In the genomic region with DNA sequence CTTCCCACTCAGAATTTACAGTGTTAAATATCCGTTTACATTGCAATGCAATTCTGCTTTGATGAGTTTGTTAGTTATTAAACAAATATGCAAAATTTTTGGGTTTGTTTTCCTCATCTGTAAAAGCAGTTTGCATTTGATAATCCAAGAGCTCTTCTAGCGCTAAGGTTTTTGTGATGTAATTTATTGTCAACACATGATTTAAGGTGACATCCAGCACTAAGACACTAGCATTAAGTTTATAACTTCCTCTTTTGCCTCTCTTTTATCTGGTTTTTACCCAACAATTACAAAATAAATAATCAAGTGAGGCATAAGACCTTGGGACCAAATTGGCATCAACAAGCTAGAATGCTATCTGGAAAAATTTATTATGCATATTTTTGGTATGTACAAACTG, we compare ENCODE assay signal across 9 cellular contexts. TPM values are rescaled to one million over a fixed set of nuclear protein-coding genes. Genes with fewer than 3 reads are reported as not detected.
DNase-seq lines count a peak whose midpoint lies in the region; ATAC-seq, FAIRE-seq and TF ChIP-seq lines count a peak whose summit lies in the region.
"Had no signal": no experiment of that assay in that cellular context is flagged by ENCODE, and none has a peak within 500 bp of the region (broad histone marks: within the 10 kb centered on the region; RNA-seq: fewer than 3 reads in every experiment).

No MANE protein-coding gene starts in this region.

- peak overlapping the region; percentile 99; the same call in 1 of the 2 replicates for H3K4me2 ChIP-seq in K562 (ENCODE audit: insufficient read depth, low read length)

- POLR2A ChIA-PET in K562 (lab: Yijun Ruan, JAX): interaction anchor here (0.8 kb wide), 1 partner anchor 11 kb away, joined by 3 read pairs; no protein-coding TSS in a partner anchor

- intact Hi-C loops in K562 (cut with micrococcal nuclease) (no loop called here), natural killer cell (cut with micrococcal nuclease) (no loop called here), lower leg skin (cut with DNase I; ENCODE audit: low total_unique reads) (no loop called here)

- H3K4me3 Mint-ChIP-seq in natural killer cell: peak overlapping the region; percentile 99

- TF ChIP-seq EP300 in K562 (IDR thresholded peaks at IDR 0.05; ENCODE audit: low read length): no peak

- DNase-seq in AML-193 (lab: John Stamatoyannopoulos, UW) (peak; percentile 36 to 39), K562 (ENCODE audit: extremely low read depth in 1 of 4, low spot score in 3 of 4) (no peak), natural killer cell (no peak), ureter (ENCODE audit: low spot score) (no peak), lower leg skin (ENCODE audit: low spot score in 2 of 2) (no peak), CD1c-positive myeloid dendritic cell (ENCODE audit: extremely low spot score) (no peak), GOT3 (lab: John Stamatoyannopoulos, UW) (no peak)
- DNase-seq: activated CD8-positive, alpha-beta memory T cell treated with anti-CD3 and anti-CD28 coated beads, Interleukin-2, amount 50 U/mL, for 48 hours had no signal

- H3K9me3 ChIP-seq in KOPT-K1 (ENCODE audit: insufficient read depth, low read length, poor library complexity, severe bottlenecking): no peaks in the 10 kb centered on the region
- no peaks in the 10 kb centered on the region for H3K9me3 ChIP-seq in K562 (replicated peaks; ENCODE audit: control insufficient read depth, insufficient read depth, low read depth, low read length)

- H3K27ac Mint-ChIP-seq in natural killer cell: peak overlapping the region; percentile 89 to 93

- no peak for FAIRE-seq in K562 (lab: Jason Lieb, UNC)

- no peaks in the 10 kb centered on the region for H3K9me1 ChIP-seq in K562 (ENCODE audit: control insufficient read depth, insufficient read depth, low read length)

- H3K27ac ChIP-seq in KOPT-K1 (ENCODE audit: low read depth, low read length, poor library complexity, severe bottlenecking): peak overlapping the region; percentile 63
- no peak overlapping the region for H3K27ac ChIP-seq in K562 (ENCODE audit: extremely low read depth, low read depth, low read length)

- no TSS peak for BruUV-seq in K562 (replicated peaks; lab: Mats Ljungman, UMichigan)

- in situ Hi-C loops in K562 (cut with MboI): loop anchor here (25.0 kb wide), 1 partner anchor 378 kb away; the partner anchor contains the start of gene TTC14

- H3K36me3 ChIP-seq in KOPT-K1 (ENCODE audit: insufficient read depth, low read length): peaks cover 20% of the 10 kb centered on the region
- peaks cover 24% of the 10 kb centered on the region for H3K36me3 ChIP-seq in K562 (ENCODE audit: control insufficient read depth, insufficient read depth, low read length)

- H3K4me1 ChIP-seq in K562 (replicated peaks in 1 of 2; ENCODE audit: control insufficient read depth in 2 of 2, insufficient read depth in 2 of 2, low read length in 2 of 2): peaks cover 2 to 11% of the 10 kb centered on the region in 2 experiments; a peak in 3 of 5 replicates

- WGBS in K562 (ENCODE audit: insufficient coverage, low coverage, missing lambda C conversion rate): 0% methylated on average over 2 of the region's 2 CpGs
- WGBS in lower leg skin, 2 donors: 9 to 24% methylated on average over 2 of the region's 2 CpGs

- H3K36me3 Mint-ChIP-seq in natural killer cell: no peaks in the 10 kb centered on the region

- H3K9ac ChIP-seq in K562 (ENCODE audit: insufficient read depth in 1 of 2, low read depth in 2 of 2, low read length in 2 of 2): peak overlapping the region in 1 of 2 experiments; percentile 91; a peak in 1 of 4 replicates

- no peaks in the 10 kb centered on the region for H4K20me1 ChIP-seq in K562 (replicated peaks; ENCODE audit: control insufficient read depth, insufficient read depth, low read length)

- H3K27me3 Mint-ChIP-seq in natural killer cell (ENCODE audit: low read depth in 2 of 2): peaks cover 9% of the 10 kb centered on the region in 2 donors

- ATAC-seq in K562 (no peak), natural killer cell (no peak)

- 0 out of 4 replicates have a peak, but pooled peaks of 1 of the 2 experiments have one; percentile 9 for TF ChIP-seq RAD21 in K562 (CRISPR knock-in tag; conservative IDR thresholded peaks at IDR 0.05 in 1 of 2, IDR thresholded peaks at IDR 0.05 in 1 of 2)

- no peaks in the 10 kb centered on the region for H3K9me3 Mint-ChIP-seq in natural killer cell

- TF ChIP-seq CTCF in K562 (IDR thresholded peaks at IDR 0.05 in 2 of 3, conservative IDR thresholded peaks at IDR 0.05 in 1 of 3; ENCODE audit: insufficient read depth in 2 of 3, low read depth in 1 of 3, low read length in 3 of 3): no peak
- TF ChIP-seq CTCF in natural killer cell (IDR thresholded peaks at IDR 0.05): no peak
- TF ChIP-seq CTCF in lower leg skin (IDR thresholded peaks at IDR 0.05): no peak

- CTCF ChIA-PET in K562 (lab: Yijun Ruan, JAX; ENCODE audit: low intra/inter-chr PET ratio): no interaction called here

- H2AFZ ChIP-seq in K562 (ENCODE audit: low read depth, low read length): peak overlapping the region; percentile 97

- H3K4me3 ChIP-seq in K562 (0 out of 2 replicates have a peak overlapping the region, but pooled peaks have one; percentile 94), lower leg skin (ENCODE audit: low read depth, poor library complexity, severe bottlenecking) (no peak overlapping the region)

- TF ChIP-seq POLR2A in K562 (conservative IDR thresholded peaks at IDR 0.05): no peak
- no peak for TF ChIP-seq POLR2A in lower leg skin (IDR thresholded peaks at IDR 0.05)

- H3K27me3 ChIP-seq in K562 (ENCODE audit: control insufficient read depth in 2 of 2, insufficient read depth in 2 of 2, low read length in 2 of 2): no peaks in the 10 kb centered on the region; a peak in 1 of 5 replicates

- H3K79me2 ChIP-seq in K562 (ENCODE audit: control insufficient read depth, insufficient read depth, low read length): peaks cover 28% of the 10 kb centered on the region

- peaks cover 25 to 26% of the 10 kb centered on the region in 2 donors for H3K4me1 Mint-ChIP-seq in natural killer cell

TF ChIP-seq in K562, 482 proteins besides CTCF, POLR2A, EP300 and RAD21 (continues in another document):
- TF ChIP-seq, protein P1, sequence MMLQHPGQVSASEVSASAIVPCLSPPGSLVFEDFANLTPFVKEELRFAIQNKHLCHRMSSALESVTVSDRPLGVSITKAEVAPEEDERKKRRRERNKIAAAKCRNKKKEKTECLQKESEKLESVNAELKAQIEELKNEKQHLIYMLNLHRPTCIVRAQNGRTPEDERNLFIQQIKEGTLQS (IDR thresholded peaks at IDR 0.05): peak; percentile 15; the same call in 1 of the 2 replicates
- TF ChIP-seq, protein P1 (CRISPR knock-in tag; conservative IDR thresholded peaks at IDR 0.05): no peak
- TF ChIP-seq, protein P2, sequence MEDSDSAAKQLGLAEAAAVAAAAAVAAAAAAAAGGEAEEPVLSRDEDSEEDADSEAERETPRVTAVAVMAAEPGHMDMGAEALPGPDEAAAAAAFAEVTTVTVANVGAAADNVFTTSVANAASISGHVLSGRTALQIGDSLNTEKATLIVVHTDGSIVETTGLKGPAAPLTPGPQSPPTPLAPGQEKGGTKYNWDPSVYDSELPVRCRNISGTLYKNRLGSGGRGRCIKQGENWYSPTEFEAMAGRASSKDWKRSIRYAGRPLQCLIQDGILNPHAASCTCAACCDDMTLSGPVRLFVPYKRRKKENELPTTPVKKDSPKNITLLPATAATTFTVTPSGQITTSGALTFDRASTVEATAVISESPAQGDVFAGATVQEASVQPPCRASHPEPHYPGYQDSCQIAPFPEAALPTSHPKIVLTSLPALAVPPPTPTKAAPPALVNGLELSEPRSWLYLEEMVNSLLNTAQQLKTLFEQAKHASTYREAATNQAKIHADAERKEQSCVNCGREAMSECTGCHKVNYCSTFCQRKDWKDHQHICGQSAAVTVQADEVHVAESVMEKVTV (CRISPR knock-in tag; IDR thresholded peaks at IDR 0.05): 0 out of 2 replicates have a peak, but pooled peaks have one; percentile 8
- TF ChIP-seq, protein P3, sequence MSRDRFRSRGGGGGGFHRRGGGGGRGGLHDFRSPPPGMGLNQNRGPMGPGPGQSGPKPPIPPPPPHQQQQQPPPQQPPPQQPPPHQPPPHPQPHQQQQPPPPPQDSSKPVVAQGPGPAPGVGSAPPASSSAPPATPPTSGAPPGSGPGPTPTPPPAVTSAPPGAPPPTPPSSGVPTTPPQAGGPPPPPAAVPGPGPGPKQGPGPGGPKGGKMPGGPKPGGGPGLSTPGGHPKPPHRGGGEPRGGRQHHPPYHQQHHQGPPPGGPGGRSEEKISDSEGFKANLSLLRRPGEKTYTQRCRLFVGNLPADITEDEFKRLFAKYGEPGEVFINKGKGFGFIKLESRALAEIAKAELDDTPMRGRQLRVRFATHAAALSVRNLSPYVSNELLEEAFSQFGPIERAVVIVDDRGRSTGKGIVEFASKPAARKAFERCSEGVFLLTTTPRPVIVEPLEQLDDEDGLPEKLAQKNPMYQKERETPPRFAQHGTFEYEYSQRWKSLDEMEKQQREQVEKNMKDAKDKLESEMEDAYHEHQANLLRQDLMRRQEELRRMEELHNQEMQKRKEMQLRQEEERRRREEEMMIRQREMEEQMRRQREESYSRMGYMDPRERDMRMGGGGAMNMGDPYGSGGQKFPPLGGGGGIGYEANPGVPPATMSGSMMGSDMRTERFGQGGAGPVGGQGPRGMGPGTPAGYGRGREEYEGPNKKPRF (IDR thresholded peaks at IDR 0.05; ENCODE audit: low read depth, low read length): no peak

RNA-seq across cellular contexts. Expression of gene DNAJC19, which starts 1.0 kb away (rescaled TPM):
- 32.3 and 60.4 TPM in 2 replicates for total RNA-seq in K562 (2011; cell fraction: chromatin; rRNA removed; ENCODE audit: low replicate concordance)
- total RNA-seq in K562 (2011; cell fraction: nucleolus; rRNA removed): 36.2 and 41.5 TPM in 2 replicates
- 57.3 and 78.0 TPM in 2 replicates for total RNA-seq in K562 (2011; cell fraction: nucleoplasm; rRNA removed)
- total RNA-seq in K562 (2014; rRNA removed) (69.4 and 99.3 TPM in 2 replicates), K562 (2014; rRNA removed; fragmentation: Illumina TruSeq; extraction: Trizol) (72.3 and 78.8 TPM in 2 replicates), K562 (2015; rRNA removed; fragmentation: Illumina TruSeq; extraction: Trizol) (55.7 and 59.8 TPM in 2 replicates), K562 (2021) (99.1 and 117 TPM in 2 replicates), natural killer cell (10 to 100 TPM; 18.9 to 25.8 (median 22.2) TPM), ureter (43.1 TPM), lower leg skin (10 to 100 TPM; 13.5 to 25.2 (median 20.6) TPM)
- polyA plus RNA-seq in K562 (2011; rRNA removed) (111 and 125 TPM in 2 replicates), K562 (2014; fragmentation: Illumina TruSeq; extraction: Trizol) (86.2 and 93.5 TPM in 2 replicates), K562 (2014; fragmentation: Nextera tagmentation; extraction: Ambion mirVana) (100 to 1,000 TPM; 116 to 136 TPM), K562 (2014; rRNA removed) (125 and 184 TPM in 2 replicates)
- polyA plus RNA-seq in K562 (2011; cell fraction: cytosol; rRNA removed): 93.8 and 94.6 TPM in 2 replicates
- polyA plus RNA-seq in K562 (2011; cell fraction: nucleus; rRNA removed): 60.6 and 71.2 TPM in 2 replicates
- 112 and 169 TPM in 2 replicates for polyA plus RNA-seq in K562 (2012)
- polyA minus RNA-seq in K562 (2011; rRNA and poly(A)+ RNA removed): 43.0 and 59.7 TPM in 2 replicates
- polyA minus RNA-seq in K562 (2011; cell fraction: cytosol; rRNA and poly(A)+ RNA removed): 22.4 and 26.1 TPM in 2 replicates
- polyA minus RNA-seq in K562 (2011; cell fraction: nucleus; rRNA and poly(A)+ RNA removed): 21.9 and 42.3 TPM in 2 replicates

Comparison
In these comparisons a context has a peak if more than half of its experiments do, and no peak if none do; other contexts are left out.
1. DNase-seq: peak in AML-193 (2 of 2); none in K562 (0 of 4), natural killer cell (single experiment), ureter (single experiment), lower leg skin (0 of 2), CD1c-positive myeloid dendritic cell (single experiment) and GOT3 (single experiment).